Comparison of ENCODE assay signal across 1 cellular context in the genomic region with DNA sequence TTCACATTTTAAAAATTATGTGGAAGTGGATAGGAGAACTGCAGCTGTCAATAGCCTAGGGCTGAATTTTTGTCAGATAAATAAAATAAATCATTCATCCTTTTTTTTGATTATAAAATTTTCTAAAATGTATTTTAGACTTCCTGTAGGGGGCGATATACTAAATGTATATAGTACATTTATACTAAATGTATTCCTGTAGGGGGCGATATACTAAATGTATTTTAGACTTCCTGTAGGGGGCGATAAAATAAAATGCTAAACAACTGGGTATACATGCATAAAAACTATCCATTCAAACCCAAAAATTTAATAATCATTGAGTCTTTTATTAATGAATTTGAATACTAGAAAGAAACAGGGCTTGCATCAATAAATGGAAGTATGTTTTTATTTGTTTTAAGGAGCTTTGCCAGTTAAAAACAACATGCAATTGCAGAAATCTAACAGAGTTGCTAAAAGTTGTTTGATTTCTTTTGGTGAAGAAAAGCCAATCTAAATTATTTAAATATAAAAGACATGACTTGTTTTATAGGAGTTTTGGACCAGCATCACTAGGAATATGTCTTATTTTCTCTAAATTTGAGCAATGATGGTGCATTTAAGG.
TF ChIP-seq lines count a peak whose summit lies in the region.

No MANE protein-coding gene starts in this region.

TF ChIP-seq in HCT116, 20 proteins besides CTCF, POLR2A, EP300 and RAD21:
- TF ChIP-seq ZFX (IDR thresholded peaks at IDR 0.05) (no peak), SP1 (IDR thresholded peaks at IDR 0.05; ENCODE audit: low read depth) (no peak), POLR2AphosphoS5 (IDR thresholded peaks at IDR 0.05; ENCODE audit: low read depth, low read length) (no peak), EZH2 (IDR thresholded peaks at IDR 0.05) (no peak), ELF1 (IDR thresholded peaks at IDR 0.05; ENCODE audit: borderline replicate concordance, low read depth) (no peak), EZH2phosphoT487 (IDR thresholded peaks at IDR 0.05; ENCODE audit: borderline replicate concordance) (no peak), SIN3A (IDR thresholded peaks at IDR 0.05; ENCODE audit: low read depth) (0 out of 2 replicates have a peak, but pooled peaks have one; percentile 30), EGR1 (IDR thresholded peaks at IDR 0.05; ENCODE audit: low read depth) (no peak), SRF (IDR thresholded peaks at IDR 0.05; ENCODE audit: low read depth) (0 out of 2 replicates have a peak, but pooled peaks have one; percentile 20), JUND (IDR thresholded peaks at IDR 0.05) (no peak), ZNF274 (IDR thresholded peaks at IDR 0.05; ENCODE audit: low read depth, low read length) (no peak), TCF7L2 (IDR thresholded peaks at IDR 0.05; ENCODE audit: borderline replicate concordance, extremely low read depth, insufficient read depth, insufficient read length) (no peak), CEBPB (IDR thresholded peaks at IDR 0.05; ENCODE audit: low read depth) (no peak), CBX3 (IDR thresholded peaks at IDR 0.05; ENCODE audit: low read depth) (peak; percentile 61; the same call in 1 of the 2 replicates), YY1 (IDR thresholded peaks at IDR 0.05; ENCODE audit: extremely low read depth, insufficient replicate concordance, low read depth, low read length) (no peak), FOSL1 (IDR thresholded peaks at IDR 0.05; ENCODE audit: low read depth) (no peak)
- TF ChIP-seq, protein P1, sequence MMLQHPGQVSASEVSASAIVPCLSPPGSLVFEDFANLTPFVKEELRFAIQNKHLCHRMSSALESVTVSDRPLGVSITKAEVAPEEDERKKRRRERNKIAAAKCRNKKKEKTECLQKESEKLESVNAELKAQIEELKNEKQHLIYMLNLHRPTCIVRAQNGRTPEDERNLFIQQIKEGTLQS (IDR thresholded peaks at IDR 0.05), result no peak
- TF ChIP-seq, protein P2, sequence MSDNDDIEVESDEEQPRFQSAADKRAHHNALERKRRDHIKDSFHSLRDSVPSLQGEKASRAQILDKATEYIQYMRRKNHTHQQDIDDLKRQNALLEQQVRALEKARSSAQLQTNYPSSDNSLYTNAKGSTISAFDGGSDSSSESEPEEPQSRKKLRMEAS (IDR thresholded peaks at IDR 0.05), result no peak
- TF ChIP-seq, protein P3, sequence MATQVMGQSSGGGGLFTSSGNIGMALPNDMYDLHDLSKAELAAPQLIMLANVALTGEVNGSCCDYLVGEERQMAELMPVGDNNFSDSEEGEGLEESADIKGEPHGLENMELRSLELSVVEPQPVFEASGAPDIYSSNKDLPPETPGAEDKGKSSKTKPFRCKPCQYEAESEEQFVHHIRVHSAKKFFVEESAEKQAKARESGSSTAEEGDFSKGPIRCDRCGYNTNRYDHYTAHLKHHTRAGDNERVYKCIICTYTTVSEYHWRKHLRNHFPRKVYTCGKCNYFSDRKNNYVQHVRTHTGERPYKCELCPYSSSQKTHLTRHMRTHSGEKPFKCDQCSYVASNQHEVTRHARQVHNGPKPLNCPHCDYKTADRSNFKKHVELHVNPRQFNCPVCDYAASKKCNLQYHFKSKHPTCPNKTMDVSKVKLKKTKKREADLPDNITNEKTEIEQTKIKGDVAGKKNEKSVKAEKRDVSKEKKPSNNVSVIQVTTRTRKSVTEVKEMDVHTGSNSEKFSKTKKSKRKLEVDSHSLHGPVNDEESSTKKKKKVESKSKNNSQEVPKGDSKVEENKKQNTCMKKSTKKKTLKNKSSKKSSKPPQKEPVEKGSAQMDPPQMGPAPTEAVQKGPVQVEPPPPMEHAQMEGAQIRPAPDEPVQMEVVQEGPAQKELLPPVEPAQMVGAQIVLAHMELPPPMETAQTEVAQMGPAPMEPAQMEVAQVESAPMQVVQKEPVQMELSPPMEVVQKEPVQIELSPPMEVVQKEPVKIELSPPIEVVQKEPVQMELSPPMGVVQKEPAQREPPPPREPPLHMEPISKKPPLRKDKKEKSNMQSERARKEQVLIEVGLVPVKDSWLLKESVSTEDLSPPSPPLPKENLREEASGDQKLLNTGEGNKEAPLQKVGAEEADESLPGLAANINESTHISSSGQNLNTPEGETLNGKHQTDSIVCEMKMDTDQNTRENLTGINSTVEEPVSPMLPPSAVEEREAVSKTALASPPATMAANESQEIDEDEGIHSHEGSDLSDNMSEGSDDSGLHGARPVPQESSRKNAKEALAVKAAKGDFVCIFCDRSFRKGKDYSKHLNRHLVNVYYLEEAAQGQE (IDR thresholded peaks at IDR 0.05; ENCODE audit: low read depth), result no peak
- TF ChIP-seq, protein P4, sequence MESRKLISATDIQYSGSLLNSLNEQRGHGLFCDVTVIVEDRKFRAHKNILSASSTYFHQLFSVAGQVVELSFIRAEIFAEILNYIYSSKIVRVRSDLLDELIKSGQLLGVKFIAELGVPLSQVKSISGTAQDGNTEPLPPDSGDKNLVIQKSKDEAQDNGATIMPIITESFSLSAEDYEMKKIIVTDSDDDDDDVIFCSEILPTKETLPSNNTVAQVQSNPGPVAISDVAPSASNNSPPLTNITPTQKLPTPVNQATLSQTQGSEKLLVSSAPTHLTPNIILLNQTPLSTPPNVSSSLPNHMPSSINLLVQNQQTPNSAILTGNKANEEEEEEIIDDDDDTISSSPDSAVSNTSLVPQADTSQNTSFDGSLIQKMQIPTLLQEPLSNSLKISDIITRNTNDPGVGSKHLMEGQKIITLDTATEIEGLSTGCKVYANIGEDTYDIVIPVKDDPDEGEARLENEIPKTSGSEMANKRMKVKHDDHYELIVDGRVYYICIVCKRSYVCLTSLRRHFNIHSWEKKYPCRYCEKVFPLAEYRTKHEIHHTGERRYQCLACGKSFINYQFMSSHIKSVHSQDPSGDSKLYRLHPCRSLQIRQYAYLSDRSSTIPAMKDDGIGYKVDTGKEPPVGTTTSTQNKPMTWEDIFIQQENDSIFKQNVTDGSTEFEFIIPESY (IDR thresholded peaks at IDR 0.05; ENCODE audit: extremely low read depth, insufficient replicate concordance, low read length), result no peak
TF ChIP-seq in HCT116: peak in this region for 3.
